8 cellular contexts compared by ENCODE assay signal in the genomic region with DNA sequence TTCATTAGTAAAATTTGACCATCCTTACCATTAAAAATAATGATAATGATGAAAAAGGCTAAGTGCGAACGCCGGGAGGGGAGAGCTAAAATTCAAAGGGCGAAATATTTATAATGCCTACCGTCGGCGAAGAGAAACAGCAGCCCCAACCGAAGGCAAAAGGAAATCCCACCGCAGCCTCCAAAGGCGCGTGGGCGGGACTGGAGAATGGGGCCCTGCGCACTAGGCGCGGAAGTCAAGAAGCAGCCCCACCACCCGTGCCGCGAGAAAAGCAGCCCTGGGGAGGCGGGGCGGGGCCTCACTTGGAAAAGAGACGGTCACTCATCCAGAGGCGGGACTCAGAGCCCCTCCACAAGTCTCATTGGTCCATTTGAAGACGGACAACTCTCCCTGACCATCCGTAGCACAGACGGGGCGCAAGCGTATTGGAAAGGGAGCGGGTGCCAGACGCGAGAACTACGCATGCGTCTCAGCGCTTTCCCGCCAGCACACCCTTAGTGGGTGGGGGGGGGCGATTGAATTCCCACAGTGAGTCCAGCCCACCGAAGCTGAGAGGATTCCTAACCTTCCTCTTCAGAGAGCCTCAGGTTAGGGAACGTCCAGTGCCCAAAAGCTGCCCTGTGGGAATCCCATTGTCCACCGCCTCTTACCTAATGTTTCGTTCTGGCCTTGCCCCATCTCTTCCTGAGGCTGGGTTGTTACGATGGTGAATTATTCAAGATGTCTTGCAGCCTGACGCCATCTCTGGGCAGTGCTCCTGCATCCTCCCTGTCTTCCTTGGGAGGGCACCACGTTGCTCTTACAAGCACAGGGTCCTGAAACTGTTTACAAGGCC. TPM values are rescaled to one million over a fixed set of nuclear protein-coding genes. Genes with fewer than 3 reads are reported as not detected.
DNase-seq lines count a peak whose midpoint lies in the region; ATAC-seq and TF ChIP-seq lines count a peak whose summit lies in the region.

No MANE protein-coding gene starts in this region.

- peak; percentile 83 for ATAC-seq in HG03378 (IDR thresholded peaks at IDR 0.05; ENCODE audit: unreplicated experiment)

- no peaks in the 10 kb centered on the region for H3K27me3 ChIP-seq in kidney epithelial cell (ENCODE audit: control insufficient read depth, insufficient read depth, low read length)

- DNase-seq in AML-193 (lab: John Stamatoyannopoulos, UW) (peak; percentile 96 to 97), NCI-H446 treated with DMSO at 0.1 percent for 48 hours (lab: John Stamatoyannopoulos, UW) (peak; percentile 99), cerebellar nuclear complex (lab: John Stamatoyannopoulos, UW) (peak; percentile 84 to 91), kidney epithelial cell (ENCODE audit: low read depth) (peak; percentile 94)
- DNase-seq in activated CD4-positive, CD25-positive, alpha-beta regulatory T cell treated with anti-CD3 and anti-CD28 coated beads, Interleukin-2, amount 50 U/mL, for 72 hours: peak; percentile 96
- DNase-seq in stimulated activated CD4-positive, alpha-beta T cell treated with anti-CD3 and anti-CD28 coated beads, Interleukin-15, amount 100 ng/mL, for 24 hours: peak; percentile 100

- H3K36me3 ChIP-seq in kidney epithelial cell (ENCODE audit: control insufficient read depth, insufficient read depth, low read length): no peaks in the 10 kb centered on the region

- no peak for TF ChIP-seq CTCF in kidney epithelial cell (IDR thresholded peaks at IDR 0.05; ENCODE audit: insufficient read depth, low read length, poor library complexity, severe bottlenecking)

- H3K4me3 ChIP-seq in kidney epithelial cell (ENCODE audit: low read depth, low read length): peak overlapping the region; percentile 59

- TF ChIP-seq POLR2A in GM19099 (IDR thresholded peaks at IDR 0.05; ENCODE audit: extremely low read depth, insufficient read length, low read depth): peak; percentile 78

RNA-seq across cellular contexts. Expression of a gene that starts 19.0 kb away (rescaled TPM):
- total RNA-seq in kidney epithelial cell: 79.3 and 84.3 TPM in 2 replicates

RNA-seq across cellular contexts. Expression of a gene that starts 19.8 kb away (rescaled TPM):
- total RNA-seq in kidney epithelial cell: 51.5 and 58.1 TPM in 2 replicates

RNA-seq across cellular contexts. Expression of a gene that starts 27.8 kb away (rescaled TPM):
- total RNA-seq in kidney epithelial cell: 13.2 and 24.8 TPM in 2 replicates

RNA-seq across cellular contexts. Expression of a gene that starts 34.7 kb away (rescaled TPM):
- total RNA-seq in kidney epithelial cell: 93.8 and 108 TPM in 2 replicates

RNA-seq across cellular contexts. Expression of a gene that starts 45.8 kb away (rescaled TPM):
- 21.7 and 24.2 TPM in 2 replicates for total RNA-seq in kidney epithelial cell

Comparison
In these comparisons a context has a peak if more than half of its experiments do, and no peak if none do; other contexts are left out.
1. Peak in every context shown above with its lines: DNase-seq, ATAC-seq and H3K4me3 ChIP-seq.